In genomic region chr5:143237664-143238063, GRCh38 we compare ENCODE assay signal across 23 cellular contexts.
"Had no signal": no experiment of that assay in that cellular context is flagged by ENCODE, and none has a peak within 500 bp of the region (broad histone marks: within the 10 kb centered on the region; RNA-seq: fewer than 3 reads in every experiment).

No MANE protein-coding gene starts in this region.

- H3K36me3 ChIP-seq: Peyer's patch, SJCRH30 had no signal

- H3K4me2 ChIP-seq: KMS-11 had no signal

- DNase-seq: IMR-90, Kasumi-1, MM.1S, NCI-H1092 treated with DMSO at 0.1 percent for 48 hours, NCI-H1436, NCI-H187, NCI-H2029, NCI-H2081 treated with DMSO at 0.1 percent for 48 hours, NCI-H2171, NCI-H226, NCI-H446, NCI-H510A, NCI-H524 treated with DMSO at 0.1 percent for 48 hours, NCI-H69, NCI-H774, PC-3, Peyer's patch, SHP77 treated with DMSO at 0.1 percent for 48 hours, SJCRH30 had no signal

- H3K9me3 ChIP-seq: Peyer's patch, SJCRH30 had no signal

- H3K27ac ChIP-seq: KMS-11, Peyer's patch, SJCRH30 had no signal

- H3K4me3 ChIP-seq: Peyer's patch, SJCRH30 had no signal

- H3K27me3 ChIP-seq: Peyer's patch, SJCRH30 had no signal

- FAIRE-seq: HepG2 had no signal

- H3K4me1 ChIP-seq: Peyer's patch had no signal

- ATAC-seq: HepG2, PC-3, Right ventricle myocardium inferior, SK-N-SH treated with all-trans-retinoic acid at 6 μM for 48 hours had no signal

- H3K9ac ChIP-seq: KMS-11 had no signal
